12 cellular contexts compared by ENCODE assay signal in genomic region chr1:55781944-55782482, GRCh38.
DNase-seq lines count a peak whose midpoint lies in the region; ATAC-seq and TF ChIP-seq lines count a peak whose summit lies in the region.
"Had no signal": no experiment of that assay in that cellular context is flagged by ENCODE, and none has a peak within 500 bp of the region (broad histone marks: within the 10 kb centered on the region; RNA-seq: fewer than 3 reads in every experiment).

No MANE protein-coding gene starts in this region.

- intact Hi-C loops in sigmoid colon (cut with DNase I), result loop anchor here (5.0 kb wide), 1 partner anchor 405 kb away; no protein-coding TSS in a partner anchor

- no peaks in the 10 kb centered on the region for H3K9me3 ChIP-seq in sigmoid colon
- H3K9me3 ChIP-seq in BE2C, result no peaks in the 10 kb centered on the region

- TF ChIP-seq POLR2A in sigmoid colon (IDR thresholded peaks at IDR 0.05), result no peak

- H3K36me3 ChIP-seq in sigmoid colon (no peaks in the 10 kb centered on the region), BE2C (no peaks in the 10 kb centered on the region)

- TF ChIP-seq CTCF in fibroblast of mammary gland (conservative IDR thresholded peaks at IDR 0.05; ENCODE audit: control insufficient read depth, insufficient read depth, low read depth, low read length), result no peak
- no peak for TF ChIP-seq CTCF in sigmoid colon (IDR thresholded peaks at IDR 0.05)
- no peak for TF ChIP-seq CTCF in BE2C (IDR thresholded peaks at IDR 0.05; ENCODE audit: low read depth, low read length)

- H3K4me1 Mint-ChIP-seq in activated T-cell treated with anti-CD3 and anti-CD28 coated beads, Interleukin-2, amount 50 U/mL, for 4 hours (ENCODE audit: low read depth), result no peaks in the 10 kb centered on the region
- H3K4me1 Mint-ChIP-seq: T-helper 17 cell had no signal

- H3K27me3 ChIP-seq in sigmoid colon, result no peaks in the 10 kb centered on the region
- no peaks in the 10 kb centered on the region for H3K27me3 ChIP-seq in BE2C

- H3K4me3 ChIP-seq in fibroblast of mammary gland (ENCODE audit: control insufficient read depth, low read depth, low read length) (no peak overlapping the region), sigmoid colon (no peak overlapping the region), BE2C (ENCODE audit: low read depth, low read length) (no peak overlapping the region)

- no peak overlapping the region for H3K4me3 Mint-ChIP-seq in activated T-cell treated with anti-CD3 and anti-CD28 coated beads, Interleukin-2, amount 50 U/mL, for 4 hours
- H3K4me3 Mint-ChIP-seq: activated T-cell treated with anti-CD3 and anti-CD28 coated beads, Interleukin-2, amount 50 U/mL, for 72 hours; stimulated activated naive CD8-positive, alpha-beta T cell treated with anti-CD3 and anti-CD28 coated beads, Interleukin-15, Interleukin-2, amounts not matched to agents 100 ng/mL and 50 ng/mL, for 24 hours; T-helper 17 cell had no signal

- DNase-seq in ELR (ENCODE audit: low read depth) (peak; percentile 83), NCI-H774 (lab: John Stamatoyannopoulos, UW) (peak; percentile 6), fibroblast of mammary gland (ENCODE audit: low read depth) (peak; percentile 95), sigmoid colon (peak; percentile 88), BE2C (no peak)
- no peak for DNase-seq in activated T-cell treated with anti-CD3 and anti-CD28 coated beads, Interleukin-2, amount 50 U/mL, for 4 hours
- DNase-seq: activated T-cell treated with anti-CD3 and anti-CD28 coated beads, Interleukin-2, amount 50 U/mL, for 72 hours; NCI-H1436; T-helper 17 cell had no signal

- H3K27me3 Mint-ChIP-seq in activated T-cell treated with anti-CD3 and anti-CD28 coated beads, Interleukin-2, amount 50 U/mL, for 4 hours (ENCODE audit: low read depth), result peaks cover 2% of the 10 kb centered on the region
- H3K27me3 Mint-ChIP-seq: stimulated activated naive CD8-positive, alpha-beta T cell treated with anti-CD3 and anti-CD28 coated beads, Interleukin-15, Interleukin-2, amounts not matched to agents 100 ng/mL and 50 ng/mL, for 24 hours; T-helper 17 cell had no signal

- no peaks in the 10 kb centered on the region for H3K9me3 Mint-ChIP-seq in activated T-cell treated with anti-CD3 and anti-CD28 coated beads, Interleukin-2, amount 50 U/mL, for 4 hours

- no peaks in the 10 kb centered on the region for H3K36me3 Mint-ChIP-seq in activated T-cell treated with anti-CD3 and anti-CD28 coated beads, Interleukin-2, amount 50 U/mL, for 4 hours (ENCODE audit: insufficient read depth)

- peak; percentile 28 to 76 (median 65) for TF ChIP-seq EP300 in sigmoid colon (IDR thresholded peaks at IDR 0.05)

- peak overlapping the region in 3 of 4 donors; percentile 41 to 63 (median 52) for H3K27ac ChIP-seq in sigmoid colon

- H3K4me1 ChIP-seq in sigmoid colon, result peaks cover 0 to 21% (median 10%) of the 10 kb centered on the region in 4 donors
- H3K4me1 ChIP-seq in BE2C, result no peaks in the 10 kb centered on the region

- ATAC-seq in GM19452 (IDR thresholded peaks at IDR 0.05; ENCODE audit: unreplicated experiment) (no peak), HG03175 (IDR thresholded peaks at IDR 0.05; ENCODE audit: unreplicated experiment) (no peak)
- ATAC-seq in activated T-cell treated with anti-CD3 and anti-CD28 coated beads, Interleukin-2, amount 50 U/mL, for 4 hours, result no peak
- ATAC-seq: activated T-cell treated with anti-CD3 and anti-CD28 coated beads, Interleukin-2, amount 50 U/mL, for 72 hours; T-helper 17 cell had no signal

- WGBS in sigmoid colon, 2 donors, result 70 to 76% methylated on average over 3 of the region's 3 CpGs

Comparison
In these comparisons a context has a peak if more than half of its experiments do, and no peak if none do; other contexts are left out.
1. DNase-seq: peak in ELR (single experiment), NCI-H774 (single experiment), fibroblast of mammary gland (single experiment) and sigmoid colon (single experiment); none in BE2C (single experiment) and activated T-cell treated with anti-CD3 and anti-CD28 coated beads, Interleukin-2, amount 50 U/mL, for 4 hours (single experiment).